In genomic region chr5:159100022-159100927, GRCh38 we compare ENCODE assay signal across 8 cellular contexts. TPM values are rescaled to one million over a fixed set of nuclear protein-coding genes. Genes with fewer than 3 reads are reported as not detected.
DNase-seq lines count a peak whose midpoint lies in the region; ATAC-seq and TF ChIP-seq lines count a peak whose summit lies in the region.

No MANE protein-coding gene starts in this region.

- BruUV-seq in Panc1 (replicated peaks; lab: Mats Ljungman, UMichigan), result no TSS peak

- 1% methylated on average over 16 of the region's 59 CpGs; no CpG with 5 or more reads in 1 of the 2 donors for WGBS in gastroesophageal sphincter (ENCODE audit: low coverage in 1 of 2), 2 donors

- in situ Hi-C loops in Caki2 (cut with HindIII; ENCODE audit: low pct_unique_long_range_greater_than_20kb, low sequenced_read_pairs), result no loop called here
- in situ Hi-C loops in Panc1 (cut with HindIII; ENCODE audit: low pct_unique_long_range_greater_than_20kb, low sequenced_read_pairs), result no loop called here

- H3K9ac ChIP-seq in HUES48 (ENCODE audit: low read depth, low read length), result no peak overlapping the region

- H3K36me3 ChIP-seq in HUES48 (ENCODE audit: control insufficient read depth, insufficient read depth, low read length) (no peaks in the 10 kb centered on the region), Panc1 (ENCODE audit: control insufficient read depth, insufficient read depth, low read length) (no peaks in the 10 kb centered on the region), gastroesophageal sphincter (no peaks in the 10 kb centered on the region)

- intact Hi-C loops in Panc1 (cut with micrococcal nuclease; ENCODE audit: unreplicated experiment), result no loop called here

- H3K4me1 ChIP-seq in HUES48 (ENCODE audit: control insufficient read depth, insufficient read depth, low read length) (peaks cover 44% of the 10 kb centered on the region), Panc1 (ENCODE audit: control insufficient read depth, insufficient read depth, low read length) (no peaks in the 10 kb centered on the region; the same call in 1 of the 2 replicates), gastroesophageal sphincter (peaks cover 0 to 84% (median 7%) of the 10 kb centered on the region in 3 donors)

- peak overlapping the region; percentile 65 for H3K4me3 ChIP-seq in HUES48 (ENCODE audit: low read depth, low read length)
- peak overlapping the region; percentile 38 to 45 for H3K4me3 ChIP-seq in Panc1 (ENCODE audit: low read depth in 2 of 2, low read length in 2 of 2)
- H3K4me3 ChIP-seq in gastroesophageal sphincter, result peak overlapping the region; percentile 29 to 64

- peak; percentile 52 for ATAC-seq in GM21390 (IDR thresholded peaks at IDR 0.05; ENCODE audit: unreplicated experiment)
- peak; percentile 78 for ATAC-seq in Panc1
- ATAC-seq in gastroesophageal sphincter, result peak; percentile 89

- H3K27me3 ChIP-seq in HUES48 (ENCODE audit: control insufficient read depth, insufficient read depth, low read length), result peaks cover 92% of the 10 kb centered on the region
- H3K27me3 ChIP-seq in Panc1 (ENCODE audit: control insufficient read depth, insufficient read depth, low read length), result peaks cover 39% of the 10 kb centered on the region
- H3K27me3 ChIP-seq in gastroesophageal sphincter, result peaks cover 99% of the 10 kb centered on the region

- peak; percentile 86 to 88 for TF ChIP-seq POLR2A in gastroesophageal sphincter (IDR thresholded peaks at IDR 0.05)

- no peak for TF ChIP-seq CTCF in Panc1 (IDR thresholded peaks at IDR 0.05)
- no peak for TF ChIP-seq CTCF in gastroesophageal sphincter (IDR thresholded peaks at IDR 0.05)

- H3K9me3 ChIP-seq in HUES48 (ENCODE audit: control insufficient read depth, insufficient read depth, low read length) (no peaks in the 10 kb centered on the region), Panc1 (ENCODE audit: control insufficient read depth, insufficient read depth, low read depth, low read length) (no peaks in the 10 kb centered on the region), gastroesophageal sphincter (no peaks in the 10 kb centered on the region)

- CTCF ChIA-PET in Panc1 (lab: Charles Lee), result interaction anchor here (0.6 kb wide), 1 partner anchor 1025 kb away, joined by 4 read pairs; no protein-coding TSS in a partner anchor

- POLR2A ChIA-PET in Panc1 (lab: Charles Lee), result interaction anchor here (0.6 to 0.7 kb wide), 3 partner anchors 16 to 498 kb away, joined by 3 to 4 read pairs (median 3); no protein-coding TSS in a partner anchor

- no peak for TF ChIP-seq EP300 in gastroesophageal sphincter (IDR thresholded peaks at IDR 0.05)

- H3K27ac ChIP-seq in HUES48 (ENCODE audit: low read depth, low read length) (no peak overlapping the region), Panc1 (ENCODE audit: low read length) (no peak overlapping the region), gastroesophageal sphincter (peak overlapping the region in 3 of 4 donors; percentile 82 to 85 (median 82)), substantia nigra (ENCODE audit: low read depth, low read length, poor library complexity, severe bottlenecking) (peak overlapping the region; percentile 46)

- peak; percentile 97 for DNase-seq in Caki2 (ENCODE audit: low read depth)
- DNase-seq in Panc1 (ENCODE audit: low read depth, low spot score), result peak; percentile 13
- DNase-seq in activated gamma-delta T cell treated with anti-CD3 and anti-CD28 coated beads, Interleukin-2, amount 50 U/mL, for 16 hours (ENCODE audit: low read depth), result peak; percentile 66
- peak in 53 of 56 donors; percentile 10 to 87 (median 71) for DNase-seq in nucleus accumbens (lab: John Stamatoyannopoulos, UW)
- DNase-seq in substantia nigra (lab: John Stamatoyannopoulos, UW), result peak; percentile 18 to 96 (median 71)

RNA-seq across cellular contexts. Expression of gene EBF1, which starts 0.6 kb away (rescaled TPM):
- total RNA-seq in Caki2 (2014; rRNA removed; shearing (Covaris generic); ENCODE audit: low replicate concordance), result 0.14 and 0.78 TPM in 2 replicates
- total RNA-seq in Panc1 (2021; ENCODE audit: unreplicated experiment) (not detected), gastroesophageal sphincter (10 to 100 TPM; 16.8 to 28.5 (median 24.3) TPM)
- polyA plus RNA-seq in Panc1 (2012; ENCODE audit: insufficient read length), result not detected

Comparison
In these comparisons a context has a peak if more than half of its experiments do, and no peak if none do; other contexts are left out.
1. DNase-seq: peak in every context shown above with its lines; median percentile 97 in Caki2; 71 in nucleus accumbens; 71 in substantia nigra; 66 in activated gamma-delta T cell treated with anti-CD3 and anti-CD28 coated beads, Interleukin-2, amount 50 U/mL, for 16 hours; 13 in Panc1.
2. H3K27ac ChIP-seq: peak in gastroesophageal sphincter (3 of 4) and substantia nigra (single experiment); none in HUES48 (single experiment) and Panc1 (single experiment).
3. RNA of gene EBF1, which starts 0.6 kb away (total RNA-seq): 16.8 to 28.5 TPM in gastroesophageal sphincter; 0.14 to 0.78 TPM in Caki2 and not detected in Panc1 (single experiment); every median in the first group is over 10 times any median in the second.
4. Peak in every context shown above with its lines, with median percentiles within 50 percentile points of each other: ATAC-seq and H3K4me3 ChIP-seq.